ENCODE assay signal across 8 cellular contexts in genomic region chr1:169809370-169810095, GRCh38. TPM values are rescaled to one million over a fixed set of nuclear protein-coding genes. Genes with fewer than 3 reads are reported as not detected.
DNase-seq lines count a peak whose midpoint lies in the region; ATAC-seq and TF ChIP-seq lines count a peak whose summit lies in the region.

No MANE protein-coding gene starts in this region.

- H3K4me1 Mint-ChIP-seq in osteocyte (ENCODE audit: unreplicated experiment), result no peaks in the 10 kb centered on the region

- ATAC-seq in HG03354 (IDR thresholded peaks at IDR 0.05; ENCODE audit: poor library complexity, severe bottlenecking, unreplicated experiment) (peak; percentile 60), esophagus mucosa (peak; percentile 26), GM21737 (IDR thresholded peaks at IDR 0.05; ENCODE audit: unreplicated experiment) (no peak)

- H3K27me3 Mint-ChIP-seq in osteocyte (ENCODE audit: unreplicated experiment), result no peaks in the 10 kb centered on the region

- no peaks in the 10 kb centered on the region for H3K9me3 Mint-ChIP-seq in osteocyte (ENCODE audit: unreplicated experiment)

- peak; percentile 63 for DNase-seq in DMS53 (lab: John Stamatoyannopoulos, UW)
- no peak for DNase-seq in DMS53 treated with DMSO at 0.1 percent for 48 hours (lab: John Stamatoyannopoulos, UW; ENCODE audit: unreplicated experiment)
- DNase-seq in SKM-1 treated with dmso at 0.1 percent for 144 hours (lab: John Stamatoyannopoulos, UW; ENCODE audit: unreplicated experiment), result peak; percentile 42
- no peak for DNase-seq in osteocyte (ENCODE audit: extremely low spot score, unreplicated experiment)
- no peak for DNase-seq in NCI-H187 treated with DMSO at 0.1 percent for 48 hours (lab: John Stamatoyannopoulos, UW)

- peak; percentile 63 for TF ChIP-seq CTCF in osteocyte (IDR thresholded peaks at IDR 0.05)

- no peaks in the 10 kb centered on the region for H3K36me3 Mint-ChIP-seq in osteocyte (ENCODE audit: unreplicated experiment)

- H3K4me3 Mint-ChIP-seq in osteocyte (ENCODE audit: unreplicated experiment), result no peak overlapping the region

- no peak overlapping the region for H3K27ac Mint-ChIP-seq in osteocyte (ENCODE audit: unreplicated experiment)

RNA-seq across cellular contexts. Expression of gene METTL18, which starts 14.8 kb away (rescaled TPM):
- total RNA-seq in esophagus mucosa (5.5 TPM), osteocyte (6.1 and 6.2 TPM in 2 replicates)

Comparison
In these comparisons a context has a peak if more than half of its experiments do, and no peak if none do; other contexts are left out.
1. DNase-seq: peak in DMS53 (single experiment) and SKM-1 treated with dmso at 0.1 percent for 144 hours (single experiment); none in DMS53 treated with DMSO at 0.1 percent for 48 hours (single experiment), osteocyte (single experiment) and NCI-H187 treated with DMSO at 0.1 percent for 48 hours (single experiment).